20 cellular contexts compared by ENCODE assay signal in the genomic region with DNA sequence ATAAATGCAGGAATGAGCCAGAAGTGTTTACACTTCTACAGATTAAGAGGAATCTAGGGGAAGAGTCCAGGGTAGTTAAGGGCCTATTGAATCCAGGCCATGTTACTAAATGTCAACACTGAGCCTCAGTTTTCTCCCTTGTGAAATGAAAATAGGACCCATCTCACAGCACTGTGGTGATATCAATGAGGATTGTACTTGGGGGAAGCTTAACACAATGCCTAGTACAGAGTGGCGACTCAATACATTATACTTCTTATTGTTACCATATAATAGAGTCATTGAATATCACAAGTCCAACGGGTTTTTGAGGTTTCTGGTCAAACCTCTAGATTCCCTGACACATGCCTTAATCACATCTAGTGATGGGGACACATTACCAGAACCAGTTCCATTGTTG. TPM values are rescaled to one million over a fixed set of nuclear protein-coding genes. Genes with fewer than 3 reads are reported as not detected.
DNase-seq lines count a peak whose midpoint lies in the region; TF ChIP-seq lines count a peak whose summit lies in the region.
"Had no signal": no experiment of that assay in that cellular context is flagged by ENCODE, and none has a peak within 500 bp of the region (broad histone marks: within the 10 kb centered on the region; RNA-seq: fewer than 3 reads in every experiment).

No MANE protein-coding gene starts in this region.

- intact Hi-C loops in esophagus squamous epithelium (cut with DNase I): no loop called here

- H3K4me1 ChIP-seq in esophagus squamous epithelium: peaks cover 8 to 19% (median 9%) of the 10 kb centered on the region in 3 donors

- DNase-seq in SK-MEL-5 (ENCODE audit: low read depth, low spot score): peak; percentile 37
- no peak for DNase-seq in caudate nucleus (lab: John Stamatoyannopoulos, UW)
- no peak for DNase-seq in esophagus squamous epithelium (lab: John Stamatoyannopoulos, UW)
- DNase-seq in pons (ENCODE audit: low spot score): peak; percentile 79
- DNase-seq in 8988T: no peak
- no peak for DNase-seq in activated CD4-positive, alpha-beta T cell treated with anti-CD3 and anti-CD28 coated beads for 1 hour
- no peak for DNase-seq in DMS 273 (lab: John Stamatoyannopoulos, UW; ENCODE audit: unreplicated experiment)
- no peak for DNase-seq in NCI-H524 treated with DMSO at 0.1 percent for 48 hours (lab: John Stamatoyannopoulos, UW)
- DNase-seq: CD4-positive, alpha-beta memory T cell; GOT3; Kasumi-1; MM.1S; NCI-H1092; NCI-H146; NCI-H2029 treated with DMSO at 0.1 percent for 48 hours; NCI-H2171 treated with DMSO at 0.1 percent for 48 hours; NCI-H446 treated with DMSO at 0.1 percent for 48 hours; NK-92 treated with Interleukin-12 subunit alpha and Interleukin-12 subunit beta, amount 100 ng/mL, for 24 hours; Right ventricle myocardium superior had no signal

- no peaks in the 10 kb centered on the region for H3K9me3 ChIP-seq in esophagus squamous epithelium
- H3K9me3 ChIP-seq: BLaER1 had no signal

- peak overlapping the region; percentile 98 for H3K27ac ChIP-seq in caudate nucleus (ENCODE audit: low read depth, low read length)
- peak overlapping the region; percentile 39 to 68 (median 64) for H3K27ac ChIP-seq in esophagus squamous epithelium
- H3K27ac ChIP-seq: BLaER1 had no signal

- TF ChIP-seq CTCF in esophagus squamous epithelium (IDR thresholded peaks at IDR 0.05): no peak

- WGBS in esophagus squamous epithelium, 2 donors: 61 to 74% methylated on average over 2 of the region's 2 CpGs

- peaks cover 0 to 82% (median 11%) of the 10 kb centered on the region in 3 donors for H3K36me3 ChIP-seq in esophagus squamous epithelium

- TF ChIP-seq POLR2A in esophagus squamous epithelium (IDR thresholded peaks at IDR 0.05): no peak

- H3K27me3 ChIP-seq in esophagus squamous epithelium: no peaks in the 10 kb centered on the region
- H3K27me3 ChIP-seq: BLaER1 had no signal

- in situ Hi-C loops in SK-MEL-5 (cut with HindIII; ENCODE audit: low pct_unique_long_range_greater_than_20kb, low sequenced_read_pairs): no loop called here

- H3K4me3 ChIP-seq in esophagus squamous epithelium: no peak overlapping the region
- H3K4me3 ChIP-seq: BLaER1 had no signal

RNA-seq across cellular contexts. Expression of a gene that starts 4.6 kb away (rescaled TPM):
- 51.6 and 64.4 TPM in 2 replicates for total RNA-seq in SK-MEL-5 (2014; rRNA removed; shearing (Covaris generic))
- polyA plus RNA-seq in SK-MEL-5 (2015; cell fraction: cytosol; rRNA removed): 28.6 and 29.5 TPM in 2 replicates
- polyA plus RNA-seq in SK-MEL-5 (2015; cell fraction: nucleus; rRNA removed): 16.9 and 37.4 TPM in 2 replicates
- total RNA-seq in esophagus squamous epithelium: 10 to 100 TPM; 13.2 to 15.6 (median 15.3) TPM

RNA-seq across cellular contexts. Expression of a gene that starts 5.0 kb away (rescaled TPM):
- 31.5 and 38.6 TPM in 2 replicates for total RNA-seq in SK-MEL-5 (2014; rRNA removed; shearing (Covaris generic))
- 45.2 and 50.8 TPM in 2 replicates for polyA plus RNA-seq in SK-MEL-5 (2015; cell fraction: cytosol; rRNA removed)
- polyA plus RNA-seq in SK-MEL-5 (2015; cell fraction: nucleus; rRNA removed): 127 and 129 TPM in 2 replicates
- total RNA-seq in esophagus squamous epithelium: 10 to 100 TPM; 55.5 to 89.2 (median 77.9) TPM

RNA-seq across cellular contexts. Expression of a gene that starts 22.7 kb away (rescaled TPM):
- total RNA-seq in SK-MEL-5 (2014; rRNA removed; shearing (Covaris generic)): 31.1 and 35.4 TPM in 2 replicates
- polyA plus RNA-seq in SK-MEL-5 (2015; cell fraction: cytosol; rRNA removed): 64.0 and 69.7 TPM in 2 replicates
- polyA plus RNA-seq in SK-MEL-5 (2015; cell fraction: nucleus; rRNA removed): 34.1 and 42.2 TPM in 2 replicates
- 100 to 1,000 TPM in 1 of 4 donors, 10 to 100 TPM in 3; 36.6 to 110 (median 72.2) TPM for total RNA-seq in esophagus squamous epithelium

RNA-seq across cellular contexts. Expression of a gene that starts 41.6 kb away (rescaled TPM):
- 39.2 and 42.2 TPM in 2 replicates for total RNA-seq in SK-MEL-5 (2014; rRNA removed; shearing (Covaris generic))
- polyA plus RNA-seq in SK-MEL-5 (2015; cell fraction: cytosol; rRNA removed): 44.3 and 51.4 TPM in 2 replicates
- 4.1 and 14.3 TPM in 2 replicates for polyA plus RNA-seq in SK-MEL-5 (2015; cell fraction: nucleus; rRNA removed)
- 10 to 100 TPM; 15.2 to 28.2 (median 17.5) TPM for total RNA-seq in esophagus squamous epithelium

RNA-seq across cellular contexts. Expression of a gene that starts 41.8 kb away (rescaled TPM):
- total RNA-seq in SK-MEL-5 (2014; rRNA removed; shearing (Covaris generic)): 73.6 and 75.3 TPM in 2 replicates
- 133 and 157 TPM in 2 replicates for polyA plus RNA-seq in SK-MEL-5 (2015; cell fraction: cytosol; rRNA removed)
- 86.7 and 113 TPM in 2 replicates for polyA plus RNA-seq in SK-MEL-5 (2015; cell fraction: nucleus; rRNA removed)
- total RNA-seq in esophagus squamous epithelium: 10 to 100 TPM; 76.1 to 92.0 (median 89.2) TPM

Comparison
In these comparisons a context has a peak if more than half of its experiments do, and no peak if none do; other contexts are left out.
1. DNase-seq: peak in SK-MEL-5 (single experiment) and pons (single experiment); none in caudate nucleus (0 of 61), esophagus squamous epithelium (single experiment), 8988T (single experiment), activated CD4-positive, alpha-beta T cell treated with anti-CD3 and anti-CD28 coated beads for 1 hour (single experiment), DMS 273 (single experiment) and NCI-H524 treated with DMSO at 0.1 percent for 48 hours (single experiment).